Comparison of ENCODE assay signal across 8 cellular contexts in genomic region chr3:138950006-138950644, GRCh38. TPM values are rescaled to one million over a fixed set of nuclear protein-coding genes. Genes with fewer than 3 reads are reported as not detected.
DNase-seq lines count a peak whose midpoint lies in the region; ATAC-seq, FAIRE-seq and TF ChIP-seq lines count a peak whose summit lies in the region.

No MANE protein-coding gene starts in this region.

- H3K9me3 ChIP-seq in hepatocyte (ENCODE audit: low read depth) (no peaks in the 10 kb centered on the region), smooth muscle cell (replicated peaks; ENCODE audit: low read depth) (no peaks in the 10 kb centered on the region)

- H3K4me1 Mint-ChIP-seq in activated CD4-positive, alpha-beta T cell treated with anti-CD3 and anti-CD28 coated beads for 36 hours: peaks cover 19% of the 10 kb centered on the region
- H3K4me1 Mint-ChIP-seq in activated T-helper 17 cell treated with anti-CD3 and anti-CD28 coated beads, Interleukin-2, amount 50 U/mL, for 72 hours: peaks cover 8% of the 10 kb centered on the region

- peak overlapping the region; percentile 3 for H3K4me3 Mint-ChIP-seq in activated CD4-positive, alpha-beta T cell treated with anti-CD3 and anti-CD28 coated beads for 36 hours
- H3K4me3 Mint-ChIP-seq in activated T-helper 17 cell treated with anti-CD3 and anti-CD28 coated beads, Interleukin-2, amount 50 U/mL, for 72 hours: peak overlapping the region; percentile 40

- ATAC-seq in activated CD4-positive, alpha-beta T cell treated with anti-CD3 and anti-CD28 coated beads for 36 hours: peak; percentile 47
- peak; percentile 51 for ATAC-seq in activated T-helper 17 cell treated with anti-CD3 and anti-CD28 coated beads, Interleukin-2, amount 50 U/mL, for 72 hours (replicated peaks)
- no peak for ATAC-seq in HG03095 (IDR thresholded peaks at IDR 0.05; ENCODE audit: unreplicated experiment)

- POLR2A ChIA-PET in activated CD4-positive, alpha-beta T cell treated with anti-CD3 and anti-CD28 coated beads for 36 hours (lab: Charles Lee): no interaction called here

- no peak overlapping the region for H3K9ac ChIP-seq in smooth muscle cell (ENCODE audit: low read depth)

- H3K27ac ChIP-seq in hepatocyte (no peak overlapping the region), smooth muscle cell (ENCODE audit: low read depth) (no peak overlapping the region)

- H3K79me2 ChIP-seq in hepatocyte (no peaks in the 10 kb centered on the region), smooth muscle cell (ENCODE audit: low read depth) (no peaks in the 10 kb centered on the region)

- H4K20me1 ChIP-seq in hepatocyte (ENCODE audit: insufficient read depth, poor library complexity, severe bottlenecking) (no peaks in the 10 kb centered on the region), smooth muscle cell (ENCODE audit: low read depth) (no peaks in the 10 kb centered on the region)

- no peak for TF ChIP-seq POLR2A in GM12891 (IDR thresholded peaks at IDR 0.05; ENCODE audit: low read depth, low read length)

- no peaks in the 10 kb centered on the region for H3K9me3 Mint-ChIP-seq in activated CD4-positive, alpha-beta T cell treated with anti-CD3 and anti-CD28 coated beads for 36 hours (ENCODE audit: low read depth)
- H3K9me3 Mint-ChIP-seq in activated T-helper 17 cell treated with anti-CD3 and anti-CD28 coated beads, Interleukin-2, amount 50 U/mL, for 72 hours: no peaks in the 10 kb centered on the region

- H3K27ac Mint-ChIP-seq in activated CD4-positive, alpha-beta T cell treated with anti-CD3 and anti-CD28 coated beads for 36 hours: no peak overlapping the region
- H3K27ac Mint-ChIP-seq in activated T-helper 17 cell treated with anti-CD3 and anti-CD28 coated beads, Interleukin-2, amount 50 U/mL, for 72 hours: no peak overlapping the region

- H3K27me3 Mint-ChIP-seq in activated CD4-positive, alpha-beta T cell treated with anti-CD3 and anti-CD28 coated beads for 36 hours: peaks cover 57% of the 10 kb centered on the region
- peaks cover 45% of the 10 kb centered on the region for H3K27me3 Mint-ChIP-seq in activated T-helper 17 cell treated with anti-CD3 and anti-CD28 coated beads, Interleukin-2, amount 50 U/mL, for 72 hours

- 2% methylated on average over 50 of the region's 53 CpGs for WGBS in hepatocyte (ENCODE audit: low lambda C conversion rate, missing lambda C conversion rate)
- WGBS in smooth muscle cell (ENCODE audit: low lambda C conversion rate): 2% methylated on average over 53 of the region's 53 CpGs

- no peak for FAIRE-seq in GM12891 (lab: Jason Lieb, UNC)

- CTCF ChIA-PET in activated CD4-positive, alpha-beta T cell treated with anti-CD3 and anti-CD28 coated beads for 36 hours (lab: Charles Lee): interaction anchor here (0.6 to 3.6 kb wide), 9 partner anchors 9 to 361 kb away, joined by 3 to 27 read pairs (median 3); no protein-coding TSS in a partner anchor

- H3K27me3 ChIP-seq in hepatocyte (peaks cover 97% of the 10 kb centered on the region), smooth muscle cell (ENCODE audit: low read depth) (peaks cover 99% of the 10 kb centered on the region)

- no peaks in the 10 kb centered on the region for H3K36me3 Mint-ChIP-seq in activated CD4-positive, alpha-beta T cell treated with anti-CD3 and anti-CD28 coated beads for 36 hours (ENCODE audit: low read depth)
- H3K36me3 Mint-ChIP-seq in activated T-helper 17 cell treated with anti-CD3 and anti-CD28 coated beads, Interleukin-2, amount 50 U/mL, for 72 hours (ENCODE audit: low read depth): peaks cover 3% of the 10 kb centered on the region

- H3K4me1 ChIP-seq in hepatocyte (ENCODE audit: insufficient read depth): peaks cover 29% of the 10 kb centered on the region
- H3K4me1 ChIP-seq in smooth muscle cell (ENCODE audit: low read depth): peaks cover 25% of the 10 kb centered on the region

- no peaks in the 10 kb centered on the region for H3K9me2 ChIP-seq in hepatocyte (replicated peaks; ENCODE audit: insufficient read depth)

- TF ChIP-seq CTCF in hepatocyte (IDR thresholded peaks at IDR 0.05; ENCODE audit: poor library complexity): no peak
- no peak for TF ChIP-seq CTCF in smooth muscle cell (IDR thresholded peaks at IDR 0.05; ENCODE audit: borderline replicate concordance, insufficient read depth, poor library complexity, severe bottlenecking)

- H2AFZ ChIP-seq in hepatocyte (peak overlapping the region; percentile 56), smooth muscle cell (ENCODE audit: low read depth) (peak overlapping the region; percentile 36)

- peak; percentile 57 for DNase-seq in activated CD4-positive, alpha-beta T cell treated with anti-CD3 and anti-CD28 coated beads for 36 hours
- DNase-seq in activated CD4-positive, alpha-beta T cell treated with anti-CD3 and anti-CD28 coated beads, Interleukin-2, amount 50 U/mL, for 1 hour: no peak
- DNase-seq in hepatocyte (ENCODE audit: low spot score): peak; percentile 54
- no peak for DNase-seq in smooth muscle cell (lab: John Stamatoyannopoulos, UW; ENCODE audit: unreplicated experiment)
- no peak for DNase-seq in SIG-M5 (lab: John Stamatoyannopoulos, UW)
- no peak for DNase-seq in GM12891 (ENCODE audit: insufficient read length, low spot score)

- H3K4me2 ChIP-seq in hepatocyte (peak overlapping the region; percentile 94), smooth muscle cell (peak overlapping the region; percentile 92)

- H3K4me3 ChIP-seq in hepatocyte (peak overlapping the region; percentile 29), smooth muscle cell (peak overlapping the region; percentile 41)

- H3K36me3 ChIP-seq in hepatocyte (replicated peaks; ENCODE audit: insufficient read depth, low read depth) (no peaks in the 10 kb centered on the region), smooth muscle cell (ENCODE audit: low read depth) (no peaks in the 10 kb centered on the region)

- intact Hi-C loops in activated CD4-positive, alpha-beta T cell treated with anti-CD3 and anti-CD28 coated beads for 36 hours (cut with DNase I, micrococcal nuclease): loop anchor here in 1 of 2 experiments (2.0 kb wide), 1 partner anchor 13 kb away; no protein-coding TSS in a partner anchor

- no peaks in the 10 kb centered on the region for H3F3A ChIP-seq in smooth muscle cell (ENCODE audit: low read depth)

TF ChIP-seq in GM12891, 5 proteins besides CTCF, POLR2A, EP300 and RAD21:
- no peak for TF ChIP-seq SPI1 (IDR thresholded peaks at IDR 0.05; ENCODE audit: low read depth, low read length)
- TF ChIP-seq TAF1 (IDR thresholded peaks at IDR 0.05; ENCODE audit: low read depth, low read length): no peak
- TF ChIP-seq POLR2AphosphoS5 (IDR thresholded peaks at IDR 0.05; ENCODE audit: low read depth, low read length): no peak
- TF ChIP-seq POU2F2 (IDR thresholded peaks at IDR 0.05; ENCODE audit: low read depth, low read length): no peak
- TF ChIP-seq PAX5 (IDR thresholded peaks at IDR 0.05; ENCODE audit: insufficient read depth, low read length, severe bottlenecking): no peak

RNA-seq across cellular contexts. Expression of gene FOXL2NB, which starts 3.1 kb away (rescaled TPM):
- total RNA-seq in activated CD4-positive, alpha-beta T cell treated with anti-CD3 and anti-CD28 coated beads for 36 hours: not detected
- not detected for total RNA-seq in activated T-helper 17 cell treated with anti-CD3 and anti-CD28 coated beads, Interleukin-2, amount 50 U/mL, for 72 hours
- total RNA-seq in hepatocyte (not detected in 2 replicates), smooth muscle cell (not detected in 2 replicates)
- polyA plus RNA-seq in hepatocyte (not detected in 2 replicates), smooth muscle cell (0.47 TPM in 1 of 2 replicates, not detected in the other)
- not detected for polyA plus RNA-seq in GM12891 (2012; ENCODE audit: low read depth, missing spikeins)

RNA-seq across cellular contexts. Expression of gene FOXL2, which starts 3.2 kb away (rescaled TPM):
- not detected for total RNA-seq in activated CD4-positive, alpha-beta T cell treated with anti-CD3 and anti-CD28 coated beads for 36 hours
- not detected for total RNA-seq in activated T-helper 17 cell treated with anti-CD3 and anti-CD28 coated beads, Interleukin-2, amount 50 U/mL, for 72 hours
- not detected in 2 replicates for total RNA-seq in hepatocyte
- polyA plus RNA-seq in hepatocyte: not detected in 2 replicates
- not detected in 2 replicates for total RNA-seq in smooth muscle cell
- polyA plus RNA-seq in smooth muscle cell: 0.59 TPM in 1 of 2 replicates, not detected in the other
- polyA plus RNA-seq in GM12891 (2012; ENCODE audit: low read depth, missing spikeins): not detected

RNA-seq across cellular contexts. Expression of gene PRR23A, which starts 55.9 kb away (rescaled TPM):
- total RNA-seq in activated CD4-positive, alpha-beta T cell treated with anti-CD3 and anti-CD28 coated beads for 36 hours: not detected
- not detected for total RNA-seq in activated T-helper 17 cell treated with anti-CD3 and anti-CD28 coated beads, Interleukin-2, amount 50 U/mL, for 72 hours
- not detected in 2 replicates for total RNA-seq in hepatocyte
- polyA plus RNA-seq in hepatocyte: not detected in 2 replicates
- not detected in 2 replicates for total RNA-seq in smooth muscle cell
- not detected in 2 replicates for polyA plus RNA-seq in smooth muscle cell
- polyA plus RNA-seq in GM12891 (2012; ENCODE audit: low read depth, missing spikeins): not detected

Comparison
In these comparisons a context has a peak if more than half of its experiments do, and no peak if none do; other contexts are left out.
1. DNase-seq: peak in activated CD4-positive, alpha-beta T cell treated with anti-CD3 and anti-CD28 coated beads for 36 hours (single experiment) and hepatocyte (single experiment); none in activated CD4-positive, alpha-beta T cell treated with anti-CD3 and anti-CD28 coated beads, Interleukin-2, amount 50 U/mL, for 1 hour (single experiment), smooth muscle cell (single experiment), SIG-M5 (single experiment) and GM12891 (single experiment).